ENCODE assay signal across 9 cellular contexts in the genomic region with DNA sequence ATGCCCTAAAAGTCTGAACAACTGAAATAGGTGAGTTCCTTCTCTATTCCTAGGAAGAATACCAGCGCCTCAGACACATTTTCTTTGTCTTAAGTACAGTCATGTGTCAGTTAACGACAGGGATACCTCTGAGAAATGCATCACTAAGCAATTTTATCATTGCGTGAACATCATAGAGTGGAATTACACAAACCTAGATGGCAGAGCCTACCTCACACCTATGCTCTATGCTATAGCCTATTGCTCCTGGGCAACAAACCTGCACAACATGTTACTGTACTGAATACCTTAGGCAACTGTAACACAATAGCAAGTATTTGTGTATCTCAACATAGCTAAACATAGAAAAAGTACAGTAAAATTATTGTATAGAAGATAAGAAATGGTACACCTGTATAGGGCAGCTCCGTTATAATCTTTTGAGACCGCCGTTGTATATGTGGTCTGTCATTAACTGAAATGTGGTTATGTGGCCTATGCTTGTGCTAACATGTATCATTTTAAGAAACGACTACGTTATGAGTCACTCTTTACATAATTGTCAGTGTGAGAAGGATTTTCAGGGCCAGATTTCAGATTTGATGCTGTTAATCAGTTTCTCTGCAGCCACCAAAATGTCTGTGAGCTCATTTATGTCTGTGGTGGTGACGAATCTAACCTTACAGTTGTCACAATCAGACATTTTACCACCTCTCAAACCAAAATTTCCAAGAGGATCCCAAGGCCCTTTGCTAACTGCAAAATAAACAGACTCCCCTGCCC.
A peak's percentile ranks its signal among the peaks of the same experiment; 100 is the strongest.
DNase-seq lines count a peak whose midpoint lies in the region; ATAC-seq, FAIRE-seq and TF ChIP-seq lines count a peak whose summit lies in the region.
"Had no signal": no experiment of that assay in that cellular context is flagged by ENCODE, and none has a peak within 500 bp of the region (broad histone marks: within the 10 kb centered on the region; RNA-seq: fewer than 3 reads in every experiment).

No MANE protein-coding gene starts in this region.

- no peaks in the 10 kb centered on the region for H3K9me3 ChIP-seq in HEK293 (ENCODE audit: control insufficient read depth, insufficient read depth, low read depth, low read length)
- no peaks in the 10 kb centered on the region for H3K9me3 ChIP-seq in PC-3 (ENCODE audit: low read length)
- no peaks in the 10 kb centered on the region for H3K9me3 ChIP-seq in pancreas
- H3K9me3 ChIP-seq: sigmoid colon had no signal

- H3K9me2 ChIP-seq in PC-3 (replicated peaks; ENCODE audit: low read length), result no peaks in the 10 kb centered on the region

- ATAC-seq in GM18867 (IDR thresholded peaks at IDR 0.05; ENCODE audit: unreplicated experiment), result peak; percentile 76
- ATAC-seq in PC-3, result peak; percentile 97
- peak; percentile 92 for ATAC-seq in foreskin keratinocyte
- ATAC-seq in HG03045 (IDR thresholded peaks at IDR 0.05; ENCODE audit: unreplicated experiment), result no peak
- ATAC-seq in pancreas, result no peak

- H3K4me3 ChIP-seq in HEK293 (ENCODE audit: low read depth, low read length), result no peak overlapping the region
- no peak overlapping the region for H3K4me3 ChIP-seq in PC-3 (ENCODE audit: low read length)
- H3K4me3 ChIP-seq in pancreas, result no peak overlapping the region
- H3K4me3 ChIP-seq: sigmoid colon had no signal

- TF ChIP-seq CTCF in HEK293 (tag by site-specific recombination; IDR thresholded peaks at IDR 0.05) (no peak), PC-3 (conservative IDR thresholded peaks at IDR 0.05; ENCODE audit: low read depth, low read length) (no peak), foreskin keratinocyte (conservative IDR thresholded peaks at IDR 0.05) (no peak), pancreas (IDR thresholded peaks at IDR 0.05) (no peak)

- no peak overlapping the region for H3K9ac ChIP-seq in PC-3 (ENCODE audit: low read length)

- H3K79me2 ChIP-seq in PC-3 (ENCODE audit: low read length), result no peaks in the 10 kb centered on the region

- WGBS in pancreas, 2 donors, result 76% methylated on average over 9 of the region's 9 CpGs

- no peaks in the 10 kb centered on the region for H4K20me1 ChIP-seq in PC-3 (ENCODE audit: low read length)

- POLR2A ChIA-PET in HEK293 (lab: Yijun Ruan, JAX) (interaction anchor here (1.6 kb wide), 1 partner anchor 66 kb away, joined by 3 read pairs; the partner anchor contains the start of gene STK17A), PC-3 (lab: Charles Lee; ENCODE audit: unreplicated experiment) (no interaction called here)

- intact Hi-C loops in PC-3 (cut with micrococcal nuclease), result no loop called here
- intact Hi-C loops in pancreas (cut with DNase I), result no loop called here

- H3F3A ChIP-seq in PC-3 (ENCODE audit: low read length, unreplicated experiment), result no peaks in the 10 kb centered on the region

- FAIRE-seq in pancreas (lab: Jason Lieb, UNC), result no peak

- H3K27ac ChIP-seq in HEK293 (ENCODE audit: extremely low read depth, low read depth, low read length) (no peak overlapping the region), PC-3 (ENCODE audit: low read length) (no peak overlapping the region), foreskin keratinocyte (no peak overlapping the region), pancreas (no peak overlapping the region)
- H3K27ac ChIP-seq: sigmoid colon had no signal

- H3K27me3 ChIP-seq in PC-3 (ENCODE audit: low read length) (no peaks in the 10 kb centered on the region), foreskin keratinocyte (no peaks in the 10 kb centered on the region), pancreas (no peaks in the 10 kb centered on the region)
- H3K27me3 ChIP-seq: sigmoid colon had no signal

- peak; percentile 73 for DNase-seq in PC-3
- DNase-seq in foreskin keratinocyte, result peak; percentile 89 to 91
- no peak for DNase-seq in pancreas
- DNase-seq in NCI-H1417 (lab: John Stamatoyannopoulos, UW), result no peak
- DNase-seq: NCI-H2081, sigmoid colon had no signal

- no peaks in the 10 kb centered on the region for H3K36me3 ChIP-seq in HEK293 (ENCODE audit: control insufficient read depth in 2 of 2, insufficient read depth in 1 of 2, low read length in 2 of 2)
- H3K36me3 ChIP-seq in PC-3 (ENCODE audit: low read depth, low read length), result no peaks in the 10 kb centered on the region
- no peaks in the 10 kb centered on the region for H3K36me3 ChIP-seq in pancreas
- H3K36me3 ChIP-seq: sigmoid colon had no signal

- BruUV-seq in PC-3 (replicated peaks; lab: Mats Ljungman, UMichigan), result no TSS peak

- H3K4me1 ChIP-seq in HEK293 (ENCODE audit: control insufficient read depth, insufficient read depth, low read length), result no peaks in the 10 kb centered on the region
- peaks cover 14% of the 10 kb centered on the region for H3K4me1 ChIP-seq in PC-3 (ENCODE audit: insufficient read depth, low read length)
- peaks cover 15% of the 10 kb centered on the region for H3K4me1 ChIP-seq in foreskin keratinocyte
- no peaks in the 10 kb centered on the region for H3K4me1 ChIP-seq in pancreas
- H3K4me1 ChIP-seq: sigmoid colon had no signal

- CTCF ChIA-PET in HEK293 (lab: Yijun Ruan, JAX), result interaction anchor here (1.3 kb wide), 1 partner anchor 66 kb away, joined by 6 read pairs; no protein-coding TSS in a partner anchor
- CTCF ChIA-PET in PC-3 (lab: Charles Lee), result interaction anchor here (0.9 kb wide), 1 partner anchor 66 kb away, joined by 4 read pairs; the partner anchor contains the start of gene STK17A

- 0 out of 2 replicates have a peak overlapping the region, but pooled peaks have one; percentile 41 for H2AFZ ChIP-seq in PC-3 (ENCODE audit: low read length)

- 0 out of 2 replicates have a peak overlapping the region, but pooled peaks have one; percentile 1 for H3K4me2 ChIP-seq in PC-3 (ENCODE audit: low read length)

TF ChIP-seq in HEK293, 187 proteins besides CTCF, POLR2A, EP300 and RAD21:
- TF ChIP-seq ZBTB17 (tag by site-specific recombination; IDR thresholded peaks at IDR 0.05), result peak; percentile 73
- TF ChIP-seq ZNF529 (tag by site-specific recombination; IDR thresholded peaks at IDR 0.05; ENCODE audit: insufficient replicate concordance), result no peak
- 0 out of 2 replicates have a peak, but pooled peaks have one; percentile 43 for TF ChIP-seq SP7 (tag by site-specific recombination; IDR thresholded peaks at IDR 0.05)

Comparison
In these comparisons a context has a peak if more than half of its experiments do, and no peak if none do; other contexts are left out.
1. ATAC-seq: peak in GM18867 (single experiment), PC-3 (single experiment) and foreskin keratinocyte (single experiment); none in HG03045 (single experiment) and pancreas (0 of 4).
2. DNase-seq: peak in PC-3 (single experiment) and foreskin keratinocyte (2 of 2); none in pancreas (0 of 6) and NCI-H1417 (0 of 3).